38 cellular contexts compared by ENCODE assay signal in the genomic region with DNA sequence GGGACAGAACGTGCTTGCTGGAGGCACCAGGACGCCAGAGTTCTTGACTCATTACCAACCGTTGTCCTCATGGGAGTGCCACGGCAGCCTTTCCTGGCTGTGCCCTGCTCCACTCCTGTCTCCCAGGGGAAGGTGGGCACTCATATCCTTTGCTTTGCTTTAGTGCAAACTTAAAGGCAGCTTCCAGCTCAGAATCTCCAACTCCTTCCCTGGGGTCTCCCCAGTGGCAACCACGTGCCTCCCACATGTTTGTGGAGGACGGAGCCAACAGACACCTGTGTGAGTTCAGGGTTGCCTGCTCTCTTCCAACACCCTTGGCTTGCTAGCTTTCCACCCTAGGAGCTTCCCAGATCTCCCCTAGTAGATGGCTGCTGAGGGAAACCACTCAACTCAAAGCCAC. TPM values are rescaled to one million over a fixed set of nuclear protein-coding genes. Genes with fewer than 3 reads are reported as not detected.
"Had no signal": no experiment of that assay in that cellular context is flagged by ENCODE, and none has a peak within 500 bp of the region (broad histone marks: within the 10 kb centered on the region; RNA-seq: fewer than 3 reads in every experiment).

No MANE protein-coding gene starts in this region.

- DNase-seq: Karpas-422, Kasumi-1, MG63, MM.1S, MV-4-11, NCI-H1048, NCI-H1092, NCI-H1092 treated with DMSO at 0.1 percent for 48 hours, NCI-H1105, NCI-H1105 treated with DMSO at 0.1 percent for 48 hours, NCI-H1417, NCI-H1417 treated with DMSO at 0.1 percent for 48 hours, NCI-H1436, NCI-H1436 treated with DMSO at 0.1 percent for 48 hours, NCI-H146, NCI-H1694, NCI-H1694 treated with DMSO at 0.1 percent for 48 hours, NCI-H187 treated with DMSO at 0.1 percent for 48 hours, NCI-H1930, NCI-H2029, NCI-H2029 treated with DMSO at 0.1 percent for 48 hours, NCI-H2081, NCI-H2081 treated with DMSO at 0.1 percent for 48 hours, NCI-H2107, NCI-H2171, NCI-H2171 treated with DMSO at 0.1 percent for 48 hours, NCI-H2227 treated with DMSO at 0.1 percent for 48 hours, NCI-H226, NCI-H345, NCI-H446, NCI-H446 treated with DMSO at 0.1 percent for 48 hours, NCI-H510A, NCI-H510A treated with DMSO at 0.1 percent for 48 hours, NCI-H524 had no signal

- H3K27ac ChIP-seq: KMS-11 had no signal

- H3K9me3 ChIP-seq: MG63 had no signal

- H3K9ac ChIP-seq: KMS-11 had no signal

- H3K4me3 ChIP-seq: MG63 had no signal

- H3K36me3 ChIP-seq: MG63 had no signal

- H3K27me3 ChIP-seq: MG63 had no signal

- H3K4me2 ChIP-seq: KMS-11 had no signal

RNA-seq across cellular contexts. Expression of a gene that starts 52.0 kb away (rescaled TPM):
- total RNA-seq: LHCN-M2, M059J, MCF 10A had no signal
